In genomic region chr11:101848262-101848661, GRCh38 we compare ENCODE assay signal across 12 cellular contexts.
DNase-seq lines count a peak whose midpoint lies in the region; ATAC-seq, FAIRE-seq and TF ChIP-seq lines count a peak whose summit lies in the region.
"Had no signal": no experiment of that assay in that cellular context is flagged by ENCODE, and none has a peak within 500 bp of the region (broad histone marks: within the 10 kb centered on the region; RNA-seq: fewer than 3 reads in every experiment).

No MANE protein-coding gene starts in this region.

- DNase-seq in D721Med (ENCODE audit: insufficient read length, low spot score) (no peak), Kasumi-1 (lab: John Stamatoyannopoulos, UW) (peak; percentile 26 to 31), cardiac fibroblast (ENCODE audit: low read depth in 2 of 2) (peak; percentile 31 to 65), myocyte (ENCODE audit: low read depth) (peak; percentile 54), NCI-H1048 (lab: John Stamatoyannopoulos, UW) (no peak)
- no peak for DNase-seq in stimulated activated CD4-positive, alpha-beta T cell treated with anti-CD3 and anti-CD28 coated beads, Interleukin-1b, Interleukin-23, amount 100 ng/mL, for 48 hours
- DNase-seq: activated CD4-positive, alpha-beta T cell treated with anti-CD3 and anti-CD28 coated beads for 1 hour; left cardiac atrium; NCI-H2029 treated with DMSO at 0.1 percent for 48 hours had no signal

- TF ChIP-seq CTCF in D721Med (IDR thresholded peaks at IDR 0.05; ENCODE audit: insufficient read depth, missing control alignments) (peak; percentile 40), cardiac fibroblast (IDR thresholded peaks at IDR 0.05; ENCODE audit: low read depth, low read length) (peak; percentile 14)

- no peak for ATAC-seq in HG03521 (IDR thresholded peaks at IDR 0.05; ENCODE audit: unreplicated experiment)
- ATAC-seq in GM18520 (IDR thresholded peaks at IDR 0.05; ENCODE audit: unreplicated experiment) = no peak
- ATAC-seq: left cardiac atrium had no signal

- H3K4me3 ChIP-seq in cardiac fibroblast (replicated peaks in 1 of 2; ENCODE audit: low read depth in 2 of 2, low read length in 2 of 2) = no peak overlapping the region

- no peak for FAIRE-seq in D721Med (lab: Jason Lieb, UNC)
- FAIRE-seq: GM12891 had no signal

Comparison
In these comparisons a context has a peak if more than half of its experiments do, and no peak if none do; other contexts are left out.
1. DNase-seq: peak in Kasumi-1 (2 of 2), cardiac fibroblast (2 of 2) and myocyte (single experiment); none in D721Med (single experiment), stimulated activated CD4-positive, alpha-beta T cell treated with anti-CD3 and anti-CD28 coated beads, Interleukin-1b, Interleukin-23, amount 100 ng/mL, for 48 hours (single experiment) and NCI-H1048 (single experiment).